Comparison of ENCODE assay signal across 8 cellular contexts in genomic region chr22:22210375-22210774, GRCh38. TPM values are rescaled to one million over a fixed set of nuclear protein-coding genes. Genes with fewer than 3 reads are reported as not detected.
DNase-seq lines count a peak whose midpoint lies in the region; FAIRE-seq and TF ChIP-seq lines count a peak whose summit lies in the region.
"Had no signal": no experiment of that assay in that cellular context is flagged by ENCODE, and none has a peak within 500 bp of the region (broad histone marks: within the 10 kb centered on the region; RNA-seq: fewer than 3 reads in every experiment).

No MANE protein-coding gene starts in this region.

- no peaks in the 10 kb centered on the region for H3K9me3 Mint-ChIP-seq in activated CD4-positive, alpha-beta T cell treated with anti-CD3 and anti-CD28 coated beads, Interleukin-2, amount 10 ng/mL, durations not matched to agents 24 days and 14 days
- H3K9me3 Mint-ChIP-seq in mesothelial cell of epicardium = no peaks in the 10 kb centered on the region

- TF ChIP-seq CTCF in epithelial cell of proximal tubule (conservative IDR thresholded peaks at IDR 0.05; ENCODE audit: low read depth, low read length) = no peak
- TF ChIP-seq CTCF in coronary artery (IDR thresholded peaks at IDR 0.05) = no peak
- TF ChIP-seq CTCF in mesothelial cell of epicardium (IDR thresholded peaks at IDR 0.05; ENCODE audit: unreplicated experiment) = no peak

- peak; percentile 41 for DNase-seq in H54 (ENCODE audit: insufficient read length, low spot score)
- peak; percentile 86 for DNase-seq in activated CD4-positive, alpha-beta T cell treated with anti-CD3 and anti-CD28 coated beads, Interleukin-2, amount 10 ng/mL, durations not matched to agents 24 days and 14 days
- DNase-seq in epithelial cell of proximal tubule (ENCODE audit: low read depth) = peak; percentile 52
- DNase-seq in stimulated activated CD8-positive, alpha-beta memory T cell treated with anti-CD3 and anti-CD28 coated beads, Interleukin-7, amount 100 ng/mL, for 48 hours (ENCODE audit: extremely low read depth in 1 of 2, low read depth in 1 of 2) = peak; percentile 59 to 81
- no peak for DNase-seq in coronary artery (ENCODE audit: low spot score)
- no peak for DNase-seq in mesothelial cell of epicardium (ENCODE audit: low spot score in 2 of 2, unreplicated experiment in 2 of 2)
- no peak for DNase-seq in SKM-1 treated with dmso at 0.1 percent for 144 hours (lab: John Stamatoyannopoulos, UW; ENCODE audit: unreplicated experiment)

- H3K4me3 Mint-ChIP-seq in activated CD4-positive, alpha-beta T cell treated with anti-CD3 and anti-CD28 coated beads, Interleukin-2, amount 10 ng/mL, durations not matched to agents 24 days and 14 days = peak overlapping the region; percentile 67
- H3K4me3 Mint-ChIP-seq in mesothelial cell of epicardium = no peak overlapping the region

- TF ChIP-seq POLR2A in H54 (IDR thresholded peaks at IDR 0.05; ENCODE audit: low read depth, low read length) = no peak

- intact Hi-C loops in activated CD4-positive, alpha-beta T cell treated with anti-CD3 and anti-CD28 coated beads, Interleukin-2, amount 10 ng/mL, durations not matched to agents 24 days and 14 days (cut with micrococcal nuclease) = no loop called here

- H3K36me3 Mint-ChIP-seq in activated CD4-positive, alpha-beta T cell treated with anti-CD3 and anti-CD28 coated beads, Interleukin-2, amount 10 ng/mL, durations not matched to agents 24 days and 14 days (ENCODE audit: low read depth) = no peaks in the 10 kb centered on the region
- no peaks in the 10 kb centered on the region for H3K36me3 Mint-ChIP-seq in mesothelial cell of epicardium

- H3K4me3 ChIP-seq in epithelial cell of proximal tubule (ENCODE audit: low read depth, low read length) (no peak overlapping the region), coronary artery (no peak overlapping the region)

- H3K27ac ChIP-seq in coronary artery = no peak overlapping the region
- H3K27ac ChIP-seq: HL-60 had no signal

- peak; percentile 91 for FAIRE-seq in H54 (lab: Jason Lieb, UNC)

- peak overlapping the region; percentile 92 for H3K27ac Mint-ChIP-seq in activated CD4-positive, alpha-beta T cell treated with anti-CD3 and anti-CD28 coated beads, Interleukin-2, amount 10 ng/mL, durations not matched to agents 24 days and 14 days
- H3K27ac Mint-ChIP-seq in mesothelial cell of epicardium = no peak overlapping the region

- H3K4me1 Mint-ChIP-seq in activated CD4-positive, alpha-beta T cell treated with anti-CD3 and anti-CD28 coated beads, Interleukin-2, amount 10 ng/mL, durations not matched to agents 24 days and 14 days = peaks cover 34% of the 10 kb centered on the region
- no peaks in the 10 kb centered on the region for H3K4me1 Mint-ChIP-seq in mesothelial cell of epicardium

- peaks cover 3% of the 10 kb centered on the region for H3K27me3 Mint-ChIP-seq in activated CD4-positive, alpha-beta T cell treated with anti-CD3 and anti-CD28 coated beads, Interleukin-2, amount 10 ng/mL, durations not matched to agents 24 days and 14 days
- peaks cover 89% of the 10 kb centered on the region for H3K27me3 Mint-ChIP-seq in mesothelial cell of epicardium (ENCODE audit: low read depth)

RNA-seq across cellular contexts. Expression of gene VPREB1, which starts 34.2 kb away (rescaled TPM):
- total RNA-seq in activated CD4-positive, alpha-beta T cell treated with anti-CD3 and anti-CD28 coated beads, Interleukin-2, amount 10 ng/mL, durations not matched to agents 24 days and 14 days = not detected in 2 replicates
- total RNA-seq in epithelial cell of proximal tubule (not detected in 2 replicates), mesothelial cell of epicardium (not detected in 3 replicates)

Comparison
In these comparisons a context has a peak if more than half of its experiments do, and no peak if none do; other contexts are left out.
1. DNase-seq: peak in H54 (single experiment), activated CD4-positive, alpha-beta T cell treated with anti-CD3 and anti-CD28 coated beads, Interleukin-2, amount 10 ng/mL, durations not matched to agents 24 days and 14 days (single experiment), epithelial cell of proximal tubule (single experiment) and stimulated activated CD8-positive, alpha-beta memory T cell treated with anti-CD3 and anti-CD28 coated beads, Interleukin-7, amount 100 ng/mL, for 48 hours (2 of 2); none in coronary artery (single experiment), mesothelial cell of epicardium (0 of 2) and SKM-1 treated with dmso at 0.1 percent for 144 hours (single experiment).